ENCODE assay signal across 23 cellular contexts in genomic region chr7:20482071-20482470, GRCh38.
DNase-seq lines count a peak whose midpoint lies in the region; ATAC-seq and TF ChIP-seq lines count a peak whose summit lies in the region.
"Had no signal": no experiment of that assay in that cellular context is flagged by ENCODE, and none has a peak within 500 bp of the region (broad histone marks: within the 10 kb centered on the region; RNA-seq: fewer than 3 reads in every experiment).

No MANE protein-coding gene starts in this region.

- H3K4ac ChIP-seq in neuronal stem cell (ENCODE audit: low read length) = no peak overlapping the region

- no peaks in the 10 kb centered on the region for H4K20me1 ChIP-seq in GM23338 (replicated peaks; ENCODE audit: insufficient read depth)

- no peak overlapping the region for H2BK120ac ChIP-seq in neuronal stem cell (ENCODE audit: low read depth, low read length)

- no peak overlapping the region for H2BK12ac ChIP-seq in neuronal stem cell (ENCODE audit: low read length)

- CTCF ChIA-PET in CD4-positive, alpha-beta T cell (lab: Charles Lee) = no interaction called here

- no peaks in the 10 kb centered on the region for H3K36me3 ChIP-seq in GM23338 (ENCODE audit: insufficient read depth)
- no peaks in the 10 kb centered on the region for H3K36me3 ChIP-seq in SJCRH30
- no peaks in the 10 kb centered on the region for H3K36me3 ChIP-seq in ectodermal cell (ENCODE audit: control insufficient read depth, insufficient read depth, low read length)
- H3K36me3 ChIP-seq in neuronal stem cell (replicated peaks in 1 of 2; ENCODE audit: control insufficient read depth in 2 of 2, insufficient read depth in 2 of 2, low read length in 2 of 2) = no peaks in the 10 kb centered on the region
- H3K36me3 ChIP-seq: SJSA1 had no signal

- peaks cover 3% of the 10 kb centered on the region; the same call in 2 of the 3 replicates for H3K4me1 Mint-ChIP-seq in GM23338
- H3K4me1 Mint-ChIP-seq in CD4-positive, alpha-beta T cell (ENCODE audit: low read depth) = no peaks in the 10 kb centered on the region

- TF ChIP-seq CTCF in GM23338 (conservative IDR thresholded peaks at IDR 0.05; ENCODE audit: low read depth in 2 of 2) = no peak
- TF ChIP-seq CTCF in CD4-positive, alpha-beta T cell (IDR thresholded peaks at IDR 0.05) = no peak

- H3K27me3 Mint-ChIP-seq in GM23338 (ENCODE audit: insufficient read depth, low read depth, poor library complexity) = peaks cover 4% of the 10 kb centered on the region
- H3K27me3 Mint-ChIP-seq in CD4-positive, alpha-beta T cell = no peaks in the 10 kb centered on the region

- no peaks in the 10 kb centered on the region for H3K9me2 ChIP-seq in GM23338 (ENCODE audit: insufficient read depth)

- H2AK5ac ChIP-seq in neuronal stem cell (ENCODE audit: low read depth, low read length) = no peak overlapping the region

- DNase-seq in GM23338 (ENCODE audit: low spot score) (no peak), SJCRH30 (peak; percentile 58 to 93), neuronal stem cell (ENCODE audit: low spot score) (no peak), NCI-H2227 (lab: John Stamatoyannopoulos, UW; ENCODE audit: unreplicated experiment) (no peak), NCI-H2171 (lab: John Stamatoyannopoulos, UW) (no peak), KG1 (lab: John Stamatoyannopoulos, UW) (no peak)
- no peak for DNase-seq in CD4-positive, alpha-beta T cell
- DNase-seq: COR-L47, DMS53, GOT3, Kasumi-1, MV-4-11, NCI-H1105, NCI-H1436 treated with DMSO at 0.1 percent for 48 hours, NCI-H187 treated with DMSO at 0.1 percent for 48 hours, NCI-H446, NCI-H524 treated with DMSO at 0.1 percent for 48 hours, NCI-H774 had no signal

- H3K27ac ChIP-seq in GM23338 (ENCODE audit: low read depth) = no peak overlapping the region
- peak overlapping the region; percentile 82 for H3K27ac ChIP-seq in SJCRH30
- peak overlapping the region; percentile 29 for H3K27ac ChIP-seq in ectodermal cell (ENCODE audit: insufficient read depth, low read depth, low read length, poor library complexity, severe bottlenecking)
- no peak overlapping the region for H3K27ac ChIP-seq in neuronal stem cell (replicated peaks; ENCODE audit: low read length)
- no peak overlapping the region for H3K27ac ChIP-seq in CD4-positive, alpha-beta T cell (ENCODE audit: low read depth, low read length)
- H3K27ac ChIP-seq: SJSA1 had no signal

- H3K27me3 ChIP-seq in GM23338 (ENCODE audit: insufficient read depth) (no peaks in the 10 kb centered on the region), SJCRH30 (no peaks in the 10 kb centered on the region), ectodermal cell (ENCODE audit: control insufficient read depth, insufficient read depth, low read length, poor library complexity, severe bottlenecking) (no peaks in the 10 kb centered on the region), neuronal stem cell (ENCODE audit: control insufficient read depth in 3 of 3, insufficient read depth in 3 of 3, low read depth in 1 of 3, low read length in 3 of 3) (no peaks in the 10 kb centered on the region)
- H3K27me3 ChIP-seq in CD4-positive, alpha-beta T cell (ENCODE audit: control insufficient read depth, insufficient read depth, low read length) = no peaks in the 10 kb centered on the region
- H3K27me3 ChIP-seq: SJSA1 had no signal

- no peak overlapping the region for H3K4me3 Mint-ChIP-seq in GM23338
- no peak overlapping the region for H3K4me3 Mint-ChIP-seq in CD4-positive, alpha-beta T cell

- H3K27ac Mint-ChIP-seq in GM23338 = peak overlapping the region; percentile 58; the same call in 1 of the 2 replicates
- no peak overlapping the region for H3K27ac Mint-ChIP-seq in CD4-positive, alpha-beta T cell

- no peak overlapping the region for H3K4me2 ChIP-seq in GM23338
- no peak overlapping the region for H3K4me2 ChIP-seq in neuronal stem cell (ENCODE audit: insufficient read depth, low read length, poor library complexity, severe bottlenecking)

- H3F3A ChIP-seq in GM23338 (replicated peaks; ENCODE audit: low read depth) = no peaks in the 10 kb centered on the region

- ATAC-seq in GM23338 = no peak
- no peak for ATAC-seq in CD4-positive, alpha-beta T cell (ENCODE audit: poor library complexity)
- ATAC-seq: HCT116, HepG2, Right ventricle myocardium inferior had no signal

- no peak overlapping the region for H2AFZ ChIP-seq in GM23338
- peak overlapping the region; percentile 51 for H2AFZ ChIP-seq in neuronal stem cell (ENCODE audit: low read length)

- intact Hi-C loops in CD4-positive, alpha-beta T cell (cut with DNase I, micrococcal nuclease) = no loop called here

- no peak overlapping the region for H3K9ac ChIP-seq in neuronal stem cell (ENCODE audit: low read depth, low read length, poor library complexity)

- no peaks in the 10 kb centered on the region for H3K36me3 Mint-ChIP-seq in GM23338 (ENCODE audit: low read depth)
- no peaks in the 10 kb centered on the region for H3K36me3 Mint-ChIP-seq in CD4-positive, alpha-beta T cell (ENCODE audit: low read depth)

- H4K91ac ChIP-seq in neuronal stem cell (ENCODE audit: low read depth, low read length, poor library complexity) = no peak overlapping the region

- H3K9me3 Mint-ChIP-seq in GM23338 = no peaks in the 10 kb centered on the region
- H3K9me3 Mint-ChIP-seq in CD4-positive, alpha-beta T cell = peaks cover 2% of the 10 kb centered on the region

- POLR2A ChIA-PET in CD4-positive, alpha-beta T cell (lab: Charles Lee) = no interaction called here

- no peak overlapping the region for H3K23ac ChIP-seq in neuronal stem cell (ENCODE audit: low read depth, low read length, poor library complexity)

- H3K79me1 ChIP-seq in neuronal stem cell (ENCODE audit: low read depth, low read length) = no peaks in the 10 kb centered on the region

- no peak overlapping the region for H3K14ac ChIP-seq in neuronal stem cell (ENCODE audit: low read length)

- no peak overlapping the region for H2BK15ac ChIP-seq in neuronal stem cell (ENCODE audit: low read length)

- no peak overlapping the region for H3K18ac ChIP-seq in neuronal stem cell (ENCODE audit: low read length)

- H3K4me1 ChIP-seq in GM23338 (ENCODE audit: insufficient read depth) = no peaks in the 10 kb centered on the region
- peaks cover 45% of the 10 kb centered on the region for H3K4me1 ChIP-seq in SJCRH30
- no peaks in the 10 kb centered on the region for H3K4me1 ChIP-seq in ectodermal cell (ENCODE audit: control insufficient read depth, insufficient read depth, low read length)
- peaks cover 0 to 26% of the 10 kb centered on the region in 2 donors for H3K4me1 ChIP-seq in neuronal stem cell (ENCODE audit: control insufficient read depth in 2 of 2, insufficient read depth in 1 of 2, low read depth in 1 of 2, low read length in 2 of 2)
- H3K4me1 ChIP-seq: SJSA1 had no signal

- no peak overlapping the region for H2BK5ac ChIP-seq in neuronal stem cell (ENCODE audit: low read length)

- H4K8ac ChIP-seq in neuronal stem cell (ENCODE audit: low read depth, low read length) = no peak overlapping the region

- H3K9me3 ChIP-seq in SJCRH30 (replicated peaks) = 0 out of 2 replicates have a peak, but pooled peaks cover 3% of the 10 kb centered on the region
- no peaks in the 10 kb centered on the region for H3K9me3 ChIP-seq in ectodermal cell (ENCODE audit: control insufficient read depth, low read length)
- peaks cover 4 to 8% of the 10 kb centered on the region in 2 donors for H3K9me3 ChIP-seq in neuronal stem cell (replicated peaks in 1 of 2; ENCODE audit: control insufficient read depth in 2 of 2, insufficient read depth in 1 of 2, low read depth in 1 of 2, low read length in 2 of 2)
- H3K9me3 ChIP-seq in CD4-positive, alpha-beta T cell (ENCODE audit: control insufficient read depth, low read length) = peaks cover 7% of the 10 kb centered on the region
- H3K9me3 ChIP-seq: SJSA1 had no signal

- no peak overlapping the region for H3K4me3 ChIP-seq in GM23338
- no peak overlapping the region for H3K4me3 ChIP-seq in SJCRH30
- H3K4me3 ChIP-seq in ectodermal cell (ENCODE audit: insufficient read depth, low read depth, low read length) = no peak overlapping the region
- no peak overlapping the region for H3K4me3 ChIP-seq in neuronal stem cell (ENCODE audit: low read length in 2 of 2)
- H3K4me3 ChIP-seq: SJSA1 had no signal

- WGBS in ectodermal cell, 2 experiments = 66 to 82% methylated on average over 2 of the region's 2 CpGs
- WGBS in neuronal stem cell (ENCODE audit: extremely low coverage in 2 of 2, insufficient read length in 2 of 2, insufficient replicate concordance in 1 of 2), 2 donors = no CpG with 5 or more reads among the region's 2 CpGs

- H3K79me2 ChIP-seq in GM23338 (replicated peaks; ENCODE audit: insufficient read depth) = no peaks in the 10 kb centered on the region

Comparison
In these comparisons a context has a peak if more than half of its experiments do, and no peak if none do; other contexts are left out.
1. DNase-seq: peak in SJCRH30 (2 of 2); none in GM23338 (single experiment), neuronal stem cell (single experiment), NCI-H2227 (single experiment), CD4-positive, alpha-beta T cell (0 of 10), NCI-H2171 (single experiment) and KG1 (single experiment).
2. H3K27ac ChIP-seq: peak in SJCRH30 (single experiment) and ectodermal cell (single experiment); none in GM23338 (single experiment), neuronal stem cell (single experiment) and CD4-positive, alpha-beta T cell (single experiment).